Comparison of ENCODE assay signal across 9 cellular contexts in genomic region chr1:54310439-54311328, GRCh38.
DNase-seq lines count a peak whose midpoint lies in the region; ATAC-seq, FAIRE-seq and TF ChIP-seq lines count a peak whose summit lies in the region.
"Had no signal": no experiment of that assay in that cellular context is flagged by ENCODE, and none has a peak within 500 bp of the region (broad histone marks: within the 10 kb centered on the region; RNA-seq: fewer than 3 reads in every experiment).

No MANE protein-coding gene starts in this region.

- no peak overlapping the region for H3K4me3 Mint-ChIP-seq in MCF 10A (ENCODE audit: unreplicated experiment)

- TF ChIP-seq EP300 in K562 (IDR thresholded peaks at IDR 0.05; ENCODE audit: low read length): no peak

- H3K4me1 ChIP-seq in breast epithelium: peaks cover 5 to 23% of the 10 kb centered on the region in 2 donors
- H3K4me1 ChIP-seq in K562 (replicated peaks in 1 of 2; ENCODE audit: control insufficient read depth in 2 of 2, insufficient read depth in 2 of 2, low read length in 2 of 2): peaks cover 22 to 33% of the 10 kb centered on the region in 2 experiments
- no peaks in the 10 kb centered on the region for H3K4me1 ChIP-seq in right lobe of liver

- no peaks in the 10 kb centered on the region for H3K27me3 Mint-ChIP-seq in MCF 10A (ENCODE audit: insufficient read depth, unreplicated experiment)

- H3K9ac ChIP-seq in K562 (ENCODE audit: insufficient read depth in 1 of 2, low read depth in 2 of 2, low read length in 2 of 2): peak overlapping the region in 1 of 2 experiments; percentile 5; a peak in 1 of 4 replicates

- no peak overlapping the region for H2AFZ ChIP-seq in K562 (ENCODE audit: low read depth, low read length)

- no peaks in the 10 kb centered on the region for H3K4me1 Mint-ChIP-seq in MCF 10A (ENCODE audit: insufficient read depth, unreplicated experiment)

- 60% methylated on average over 11 of the region's 12 CpGs for WGBS in K562 (ENCODE audit: insufficient coverage, low coverage, missing lambda C conversion rate)
- 70% methylated on average over 7 of the region's 12 CpGs for WGBS in right lobe of liver (ENCODE audit: insufficient coverage, low coverage, low lambda C conversion rate, missing lambda C conversion rate)

- BruUV-seq in MCF 10A (replicated peaks; lab: Mats Ljungman, UMichigan): no TSS peak
- BruUV-seq in K562 (replicated peaks; lab: Mats Ljungman, UMichigan): no TSS peak

- no peak overlapping the region for H3K4me2 ChIP-seq in K562 (ENCODE audit: insufficient read depth, low read length)

- peak overlapping the region in 1 of 2 donors; percentile 49 for H3K27ac ChIP-seq in breast epithelium
- H3K27ac ChIP-seq in K562 (ENCODE audit: extremely low read depth, low read depth, low read length): no peak overlapping the region
- H3K27ac ChIP-seq in right lobe of liver: peak overlapping the region in 1 of 3 donors; percentile 78

- ATAC-seq in K562 (peak; percentile 89), right lobe of liver (peak; percentile 63 to 76 (median 66)), GM19023 (IDR thresholded peaks at IDR 0.05; ENCODE audit: unreplicated experiment) (no peak), HG03196 (IDR thresholded peaks at IDR 0.05; ENCODE audit: unreplicated experiment) (no peak)

- intact Hi-C loops in MCF 10A (cut with micrococcal nuclease): loop anchor here (1.0 kb wide), 1 partner anchor 179 kb away; no protein-coding TSS in a partner anchor
- intact Hi-C loops in breast epithelium (cut with DNase I; ENCODE audit: low total_unique reads): no loop called here
- intact Hi-C loops in K562 (cut with micrococcal nuclease): loop anchor here (1.0 to 5.0 kb wide), 4 partner anchors 38 to 179 kb away; no protein-coding TSS in a partner anchor
- intact Hi-C loops in right lobe of liver (cut with DNase I): no loop called here
- intact Hi-C loops in posterior vena cava (cut with DNase I): no loop called here

- H3K9me1 ChIP-seq in K562 (ENCODE audit: control insufficient read depth, insufficient read depth, low read length): peaks cover 5% of the 10 kb centered on the region

- H3K27me3 ChIP-seq in breast epithelium: no peaks in the 10 kb centered on the region
- H3K27me3 ChIP-seq in K562 (ENCODE audit: control insufficient read depth in 2 of 2, insufficient read depth in 2 of 2, low read length in 2 of 2): no peaks in the 10 kb centered on the region
- no peaks in the 10 kb centered on the region for H3K27me3 ChIP-seq in right lobe of liver

- H3K9me3 ChIP-seq in breast epithelium (no peaks in the 10 kb centered on the region), K562 (replicated peaks; ENCODE audit: control insufficient read depth, insufficient read depth, low read depth, low read length) (no peaks in the 10 kb centered on the region), right lobe of liver (no peaks in the 10 kb centered on the region)

- peak; percentile 73 to 90 for TF ChIP-seq RAD21 in K562 (CRISPR knock-in tag; conservative IDR thresholded peaks at IDR 0.05 in 1 of 2, IDR thresholded peaks at IDR 0.05 in 1 of 2)

- H4K20me1 ChIP-seq in K562 (replicated peaks; ENCODE audit: control insufficient read depth, insufficient read depth, low read length): peaks cover 48% of the 10 kb centered on the region

- POLR2A ChIA-PET in MCF 10A (lab: Yijun Ruan, JAX) (interaction anchor here (0.6 kb wide), 1 partner anchor 133 kb away, joined by 3 read pairs; no protein-coding TSS in a partner anchor), K562 (lab: Yijun Ruan, JAX) (interaction anchor here (1.0 to 1.5 kb wide), 3 partner anchors 10 to 76 kb away, joined by 3 to 6 read pairs (median 5); no protein-coding TSS in a partner anchor)

- TF ChIP-seq CTCF in MCF 10A (IDR thresholded peaks at IDR 0.05; ENCODE audit: unreplicated experiment): peak; percentile 15
- TF ChIP-seq CTCF in breast epithelium (IDR thresholded peaks at IDR 0.05): no peak
- peak; percentile 77 to 81 (median 79) for TF ChIP-seq CTCF in K562 (IDR thresholded peaks at IDR 0.05 in 2 of 3, conservative IDR thresholded peaks at IDR 0.05 in 1 of 3; ENCODE audit: insufficient read depth in 2 of 3, low read depth in 1 of 3, low read length in 3 of 3)
- TF ChIP-seq CTCF in right lobe of liver (IDR thresholded peaks at IDR 0.05): peak; percentile 47 to 56 (median 54)

- no peak overlapping the region for H3K4me3 ChIP-seq in breast epithelium
- no peak overlapping the region for H3K4me3 ChIP-seq in K562
- H3K4me3 ChIP-seq in right lobe of liver: no peak overlapping the region

- peaks cover 70% of the 10 kb centered on the region for H3K79me2 ChIP-seq in K562 (ENCODE audit: control insufficient read depth, insufficient read depth, low read length)

- DNase-seq in MCF 10A (ENCODE audit: unreplicated experiment): peak; percentile 41
- no peak for DNase-seq in breast epithelium (ENCODE audit: low spot score in 2 of 2)
- DNase-seq in NCI-H82 treated with DMSO at 0.1 percent for 48 hours (lab: John Stamatoyannopoulos, UW; ENCODE audit: unreplicated experiment): peak; percentile 61
- peak; percentile 66 to 79 (median 74) for DNase-seq in K562 (ENCODE audit: extremely low read depth in 1 of 4, low spot score in 3 of 4)
- peak in 1 of 3 donors; percentile 46 for DNase-seq in right lobe of liver
- DNase-seq in posterior vena cava (ENCODE audit: low spot score): no peak

- no peak overlapping the region for H3K27ac Mint-ChIP-seq in MCF 10A (ENCODE audit: low read depth, unreplicated experiment)

- in situ Hi-C loops in K562 (cut with MboI): loop anchor here (25.0 kb wide), 1 partner anchor 177 kb away; no protein-coding TSS in a partner anchor

- H3K9me3 Mint-ChIP-seq in MCF 10A (ENCODE audit: unreplicated experiment): no peaks in the 10 kb centered on the region

- CTCF ChIA-PET in MCF 10A (lab: Yijun Ruan, JAX): interaction anchor here (0.6 kb wide), 1 partner anchor 172 kb away, joined by 3 read pairs; no protein-coding TSS in a partner anchor
- CTCF ChIA-PET in K562 (lab: Yijun Ruan, JAX; ENCODE audit: low intra/inter-chr PET ratio): interaction anchor here (1.1 kb wide), 1 partner anchor 179 kb away, joined by 6 read pairs; no protein-coding TSS in a partner anchor

- no peak for TF ChIP-seq POLR2A in breast epithelium (IDR thresholded peaks at IDR 0.05)
- no peak for TF ChIP-seq POLR2A in K562 (conservative IDR thresholded peaks at IDR 0.05)
- TF ChIP-seq POLR2A in right lobe of liver (IDR thresholded peaks at IDR 0.05): no peak

- peak; percentile 91 for FAIRE-seq in K562 (lab: Jason Lieb, UNC)
- FAIRE-seq: endometrium had no signal

- H3K36me3 Mint-ChIP-seq in MCF 10A (ENCODE audit: insufficient read depth, unreplicated experiment): no peaks in the 10 kb centered on the region

- H3K36me3 ChIP-seq in breast epithelium: no peaks in the 10 kb centered on the region
- H3K36me3 ChIP-seq in K562 (ENCODE audit: control insufficient read depth, insufficient read depth, low read length): 0 out of 3 replicates have a peak, but pooled peaks cover 6% of the 10 kb centered on the region
- no peaks in the 10 kb centered on the region for H3K36me3 ChIP-seq in right lobe of liver

TF ChIP-seq in K562, 482 proteins besides CTCF, POLR2A, EP300 and RAD21 (continues in another document):
- TF ChIP-seq ZNF384 (IDR thresholded peaks at IDR 0.05; ENCODE audit: low read depth, low read length): peak; percentile 33; the same call in 1 of the 2 replicates
- TF ChIP-seq CC2D1A (IDR thresholded peaks at IDR 0.05): 0 out of 2 replicates have a peak, but pooled peaks have one; percentile 16
- TF ChIP-seq SMARCA4 (IDR thresholded peaks at IDR 0.05): peak; percentile 70
- TF ChIP-seq ATF7 (IDR thresholded peaks at IDR 0.05): peak; percentile 19; the same call in 1 of the 2 replicates

Comparison
In these comparisons a context has a peak if more than half of its experiments do, and no peak if none do; other contexts are left out.
1. DNase-seq: peak in MCF 10A (single experiment), NCI-H82 treated with DMSO at 0.1 percent for 48 hours (single experiment) and K562 (4 of 4); none in breast epithelium (0 of 2) and posterior vena cava (single experiment).
2. CTCF ChIP-seq: peak in MCF 10A (single experiment), K562 (3 of 3) and right lobe of liver (4 of 4); none in breast epithelium (0 of 3).
3. intact Hi-C loops: an anchor here in MCF 10A (1.0 kb wide) and K562 (1.0 to 5.0 kb wide); none called in breast epithelium, right lobe of liver and posterior vena cava.
4. ATAC-seq: peak in K562 (single experiment) and right lobe of liver (4 of 4); none in GM19023 (single experiment) and HG03196 (single experiment).